In genomic region chr6:132131777-132132176, GRCh38 we compare ENCODE assay signal across 8 cellular contexts.
DNase-seq lines count a peak whose midpoint lies in the region; ATAC-seq and TF ChIP-seq lines count a peak whose summit lies in the region.

No MANE protein-coding gene starts in this region.

- H3K27ac ChIP-seq in ACC112 (ENCODE audit: low read depth, low read length) (peak overlapping the region; percentile 98), lower lobe of right lung (no peak overlapping the region)

- peak overlapping the region; percentile 9 to 96 (median 71) for H3K27ac Mint-ChIP-seq in brain

- H3K9me3 Mint-ChIP-seq in brain: peaks cover 0 to 10% (median 0%) of the 10 kb centered on the region in 5 experiments

- ATAC-seq in lower lobe of right lung: peak; percentile 72 to 76
- no peak for ATAC-seq in GM21390 (IDR thresholded peaks at IDR 0.05; ENCODE audit: unreplicated experiment)

- peaks cover 17% of the 10 kb centered on the region for H3K27me3 Mint-ChIP-seq in brain

- no peaks in the 10 kb centered on the region for H3K79me2 ChIP-seq in ACC112 (ENCODE audit: control insufficient read depth, insufficient read depth, low read length, unreplicated experiment)

- intact Hi-C loops in lower lobe of right lung (cut with DNase I): no loop called here

- H3K27me3 ChIP-seq in ACC112 (ENCODE audit: insufficient read depth, low read length) (no peaks in the 10 kb centered on the region), lower lobe of right lung (ENCODE audit: low read depth) (no peaks in the 10 kb centered on the region)

- H3K36me3 ChIP-seq in ACC112 (ENCODE audit: insufficient read depth, low read length): no peaks in the 10 kb centered on the region
- no peaks in the 10 kb centered on the region for H3K36me3 ChIP-seq in lower lobe of right lung

- peak overlapping the region in 3 of 5 experiments; percentile 2 to 41 (median 3) for H3K4me3 Mint-ChIP-seq in brain

- H3K36me3 Mint-ChIP-seq in brain: no peaks in the 10 kb centered on the region

- peak; percentile 34 for DNase-seq in LoVo (ENCODE audit: low spot score)
- no peak for DNase-seq in lower lobe of right lung
- DNase-seq in midbrain (lab: John Stamatoyannopoulos, UW): no peak
- DNase-seq in OCI-M1 (lab: John Stamatoyannopoulos, UW): no peak
- no peak for DNase-seq in activated naive CD4-positive, alpha-beta T cell (lab: John Stamatoyannopoulos, UW)

- no peak overlapping the region for H2AFZ ChIP-seq in ACC112 (ENCODE audit: low read length, unreplicated experiment)

- no peak for TF ChIP-seq CTCF in brain (conservative IDR thresholded peaks at IDR 0.05)
- TF ChIP-seq CTCF in lower lobe of right lung (IDR thresholded peaks at IDR 0.05): no peak

- H3K4me3 ChIP-seq in ACC112 (ENCODE audit: low read depth, low read length) (peak overlapping the region; percentile 40; the same call in 1 of the 2 replicates), lower lobe of right lung (no peak overlapping the region)

- peaks cover 32% of the 10 kb centered on the region for H3K4me1 ChIP-seq in ACC112 (ENCODE audit: control insufficient read depth, insufficient read depth, low read length, unreplicated experiment)
- H3K4me1 ChIP-seq in lower lobe of right lung: peaks cover 13% of the 10 kb centered on the region

- peaks cover 43% of the 10 kb centered on the region for H3K4me1 Mint-ChIP-seq in brain

- no peaks in the 10 kb centered on the region for H3K9me3 ChIP-seq in lower lobe of right lung
